Comparison of ENCODE assay signal across 26 cellular contexts in genomic region chr18:26543368-26543767, GRCh38. TPM values are rescaled to one million over a fixed set of nuclear protein-coding genes. Genes with fewer than 3 reads are reported as not detected.
DNase-seq lines count a peak whose midpoint lies in the region; ATAC-seq, FAIRE-seq and TF ChIP-seq lines count a peak whose summit lies in the region.
"Had no signal": no experiment of that assay in that cellular context is flagged by ENCODE, and none has a peak within 500 bp of the region (broad histone marks: within the 10 kb centered on the region; RNA-seq: fewer than 3 reads in every experiment).

No MANE protein-coding gene starts in this region.

- H3K4me3 ChIP-seq in small intestine (ENCODE audit: low read depth in 1 of 2, low read length in 2 of 2) (no peak overlapping the region), Peyer's patch (no peak overlapping the region)
- H3K4me3 ChIP-seq: HAP-1, heart left ventricle, lung, thyroid gland had no signal

- H3K27ac ChIP-seq in small intestine (ENCODE audit: low read depth in 1 of 2, low read length in 1 of 2) (no peak overlapping the region), Peyer's patch (no peak overlapping the region)
- H3K27ac ChIP-seq: brain microvascular endothelial cell, coronary artery, heart left ventricle, thyroid gland had no signal

- H3K4me3 Mint-ChIP-seq in brain = peak overlapping the region; percentile 75 to 93 (median 84)
- H3K4me3 Mint-ChIP-seq: activated naive CD8-positive, alpha-beta T cell treated with anti-CD3 and anti-CD28 coated beads, Interleukin-2, amount 10 ng/mL, durations not matched to agents 7 days and 5 days; activated T-helper 17 cell treated with anti-CD3 and anti-CD28 coated beads, Interleukin-2, amount 50 U/mL, for 72 hours; stimulated activated memory B cell treated with anti-CD40 and anti-IgM and Interleukin-4, amounts not matched to agents 10 μg/mL and 1 μg/mL and 100 μg/mL, for 72 hours had no signal

- no peaks in the 10 kb centered on the region for H3K9me3 Mint-ChIP-seq in brain
- H3K9me3 Mint-ChIP-seq: activated naive CD8-positive, alpha-beta T cell treated with anti-CD3 and anti-CD28 coated beads, Interleukin-2, amount 10 ng/mL, durations not matched to agents 7 days and 5 days; activated T-helper 17 cell treated with anti-CD3 and anti-CD28 coated beads, Interleukin-2, amount 50 U/mL, for 72 hours; stimulated activated memory B cell treated with anti-CD40 and anti-IgM and Interleukin-4, amounts not matched to agents 10 μg/mL and 1 μg/mL and 100 μg/mL, for 72 hours had no signal

- peak; percentile 70 for ATAC-seq in left colon
- ATAC-seq: activated T-helper 17 cell treated with anti-CD3 and anti-CD28 coated beads, Interleukin-2, amount 50 U/mL, for 72 hours; heart left ventricle; stimulated activated memory B cell treated with anti-CD40 and anti-IgM and Interleukin-4, amounts not matched to agents 10 μg/mL and 1 μg/mL and 100 μg/mL, for 72 hours had no signal

- H3K27me3 ChIP-seq in small intestine (ENCODE audit: control insufficient read depth in 2 of 2, insufficient read depth in 2 of 2, low read length in 2 of 2) (no peaks in the 10 kb centered on the region), Peyer's patch (no peaks in the 10 kb centered on the region)
- H3K27me3 ChIP-seq: brain microvascular endothelial cell, heart left ventricle, thyroid gland had no signal

- no peak for FAIRE-seq in small intestine (lab: Jason Lieb, UNC)
- FAIRE-seq: endometrium, HTR-8/SVneo, TTC549 had no signal

- intact Hi-C loops in left colon (cut with DNase I, micrococcal nuclease) = loop anchor here in 1 of 2 donors (10.0 kb wide), 1 partner anchor 111 kb away; no protein-coding TSS in a partner anchor

- H3K4me1 Mint-ChIP-seq in brain = peaks cover 84% of the 10 kb centered on the region

- H3K27ac Mint-ChIP-seq in brain = peak overlapping the region in 1 of 5 experiments; percentile 26
- H3K27ac Mint-ChIP-seq: activated naive CD8-positive, alpha-beta T cell treated with anti-CD3 and anti-CD28 coated beads, Interleukin-2, amount 10 ng/mL, durations not matched to agents 7 days and 5 days; activated T-helper 17 cell treated with anti-CD3 and anti-CD28 coated beads, Interleukin-2, amount 50 U/mL, for 72 hours; stimulated activated memory B cell treated with anti-CD40 and anti-IgM and Interleukin-4, amounts not matched to agents 10 μg/mL and 1 μg/mL and 100 μg/mL, for 72 hours had no signal

- H3K9me3 ChIP-seq in small intestine (ENCODE audit: control insufficient read depth, low read depth) = no peaks in the 10 kb centered on the region
- H3K9me3 ChIP-seq in Peyer's patch = no peaks in the 10 kb centered on the region
- H3K9me3 ChIP-seq: HAP-1, heart left ventricle, thyroid gland had no signal

- peaks cover 2 to 8% of the 10 kb centered on the region in 2 donors for H3K4me1 ChIP-seq in small intestine (ENCODE audit: control insufficient read depth in 2 of 2, insufficient read depth in 1 of 2, low read depth in 1 of 2, low read length in 1 of 2)
- peaks cover 0 to 7% (median 3%) of the 10 kb centered on the region in 4 donors for H3K4me1 ChIP-seq in Peyer's patch

- no peak for TF ChIP-seq POLR2A in Peyer's patch (IDR thresholded peaks at IDR 0.05)

- 20 to 62% (median 46%) methylated on average over 1 of the region's 1 CpG for WGBS in small intestine, 3 donors

- H3K36me3 ChIP-seq in small intestine (ENCODE audit: control insufficient read depth in 2 of 2, insufficient read depth in 2 of 2, low read length in 2 of 2) = no peaks in the 10 kb centered on the region
- no peaks in the 10 kb centered on the region for H3K36me3 ChIP-seq in Peyer's patch
- H3K36me3 ChIP-seq: brain microvascular endothelial cell, HAP-1, heart left ventricle, thyroid gland had no signal

- TF ChIP-seq CTCF in brain (conservative IDR thresholded peaks at IDR 0.05) (no peak), Peyer's patch (IDR thresholded peaks at IDR 0.05) (no peak)

- H3K27me3 Mint-ChIP-seq in brain = peaks cover 4% of the 10 kb centered on the region
- H3K27me3 Mint-ChIP-seq: activated T-helper 17 cell treated with anti-CD3 and anti-CD28 coated beads, Interleukin-2, amount 50 U/mL, for 72 hours; stimulated activated memory B cell treated with anti-CD40 and anti-IgM and Interleukin-4, amounts not matched to agents 10 μg/mL and 1 μg/mL and 100 μg/mL, for 72 hours had no signal

- DNase-seq in HT-29 (ENCODE audit: low spot score) = peak; percentile 25
- DNase-seq in left colon = no peak
- DNase-seq in small intestine = peak; percentile 48
- DNase-seq in activated CD4-positive, alpha-beta T cell treated with anti-CD3 and anti-CD28 coated beads for 48 hours = no peak
- DNase-seq in HK-2 (ENCODE audit: unreplicated experiment) = no peak
- no peak for DNase-seq in Peyer's patch
- DNase-seq: activated CD4-positive, alpha-beta T cell treated with anti-CD3 and anti-CD28 coated beads for 4 hours; activated naive CD8-positive, alpha-beta T cell treated with anti-CD3 and anti-CD28 coated beads, Interleukin-2, amount 10 ng/mL, durations not matched to agents 7 days and 5 days; AML-193; brain microvascular endothelial cell; heart left ventricle; Kasumi-1; NCI-H1092 treated with DMSO at 0.1 percent for 48 hours; NCI-H2029 treated with DMSO at 0.1 percent for 48 hours; NCI-H510A; stimulated activated CD4-positive, alpha-beta T cell treated with anti-CD3 and anti-CD28 coated beads, Interleukin-1b, Interleukin-23, amount 100 ng/mL, for 48 hours; thyroid gland had no signal

- peaks cover 4% of the 10 kb centered on the region for H3K36me3 Mint-ChIP-seq in brain
- H3K36me3 Mint-ChIP-seq: stimulated activated memory B cell treated with anti-CD40 and anti-IgM and Interleukin-4, amounts not matched to agents 10 μg/mL and 1 μg/mL and 100 μg/mL, for 72 hours had no signal

RNA-seq across cellular contexts. Expression of gene KCTD1, which starts 5.0 kb away (rescaled TPM):
- 23.4 and 29.5 TPM in 2 replicates for total RNA-seq in HT-29 (2014; rRNA removed; shearing (Covaris generic))
- 27.6 TPM for polyA plus RNA-seq in brain (ENCODE audit: insufficient read depth, low read depth, low replicate concordance)
- total RNA-seq in left colon = 10 to 100 TPM; 12.3 to 15.6 TPM
- 1 to 10 TPM; 1.8 to 4.2 (median 2.2) TPM for polyA plus RNA-seq in small intestine
- total RNA-seq in Peyer's patch = 1 to 10 TPM; 2.5 to 6.3 (median 4.7) TPM

Comparison
In these comparisons a context has a peak if more than half of its experiments do, and no peak if none do; other contexts are left out.
1. DNase-seq: peak in HT-29 (single experiment) and small intestine (single experiment); none in left colon (0 of 2), activated CD4-positive, alpha-beta T cell treated with anti-CD3 and anti-CD28 coated beads for 48 hours (single experiment), HK-2 (single experiment) and Peyer's patch (0 of 3).